Comparison of ENCODE assay signal across 1 cellular context in the genomic region with DNA sequence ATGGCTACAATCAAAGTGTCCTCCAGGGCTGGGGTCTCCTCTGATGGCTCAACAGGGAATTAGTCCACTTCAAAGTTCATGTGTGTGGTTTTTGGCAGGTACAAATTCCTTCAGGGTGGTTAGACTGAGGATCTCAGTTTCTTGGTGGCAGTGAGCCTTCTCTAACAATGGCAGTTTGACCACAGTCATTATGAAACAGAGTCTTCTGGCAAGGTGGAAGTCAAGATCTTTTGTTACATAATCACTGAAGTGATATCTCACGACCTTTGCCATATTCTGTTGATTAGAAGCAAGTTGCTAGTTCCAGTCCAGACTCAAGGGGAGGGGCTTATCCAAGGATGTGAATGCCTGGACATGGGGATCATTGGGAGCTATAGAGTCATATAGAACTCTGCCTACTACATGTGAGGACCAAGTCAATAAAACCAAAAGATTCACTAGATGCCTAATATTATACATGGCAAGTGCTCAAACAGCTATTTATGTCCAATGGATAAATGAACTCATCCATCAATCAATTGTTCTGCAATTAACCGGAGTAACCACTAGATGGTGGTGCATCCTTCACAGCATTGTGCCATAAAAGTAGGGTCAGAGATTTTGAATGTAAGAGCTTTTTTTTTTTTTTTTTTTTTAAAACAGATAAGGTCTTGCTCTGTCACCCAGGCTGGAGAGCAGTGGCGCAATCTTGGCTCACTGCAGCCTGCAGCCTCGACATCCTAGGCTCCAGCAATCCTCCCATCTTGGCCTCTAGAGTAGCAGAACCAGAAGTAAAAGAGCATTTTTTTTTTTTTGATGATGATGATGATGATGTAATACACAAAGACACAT.
TF ChIP-seq lines count a peak whose summit lies in the region.

No MANE protein-coding gene starts in this region.

TF ChIP-seq in K562, 482 proteins besides CTCF, POLR2A, EP300 and RAD21 (continued from another document and continues in another):
- TF ChIP-seq, protein P1, sequence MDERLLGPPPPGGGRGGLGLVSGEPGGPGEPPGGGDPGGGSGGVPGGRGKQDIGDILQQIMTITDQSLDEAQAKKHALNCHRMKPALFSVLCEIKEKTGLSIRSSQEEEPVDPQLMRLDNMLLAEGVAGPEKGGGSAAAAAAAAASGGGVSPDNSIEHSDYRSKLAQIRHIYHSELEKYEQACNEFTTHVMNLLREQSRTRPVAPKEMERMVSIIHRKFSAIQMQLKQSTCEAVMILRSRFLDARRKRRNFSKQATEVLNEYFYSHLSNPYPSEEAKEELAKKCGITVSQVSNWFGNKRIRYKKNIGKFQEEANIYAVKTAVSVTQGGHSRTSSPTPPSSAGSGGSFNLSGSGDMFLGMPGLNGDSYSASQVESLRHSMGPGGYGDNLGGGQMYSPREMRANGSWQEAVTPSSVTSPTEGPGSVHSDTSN (CRISPR knock-in tag; IDR thresholded peaks at IDR 0.05; ENCODE audit: low read depth) = no peak
- TF ChIP-seq, protein P1 (tag; conservative IDR thresholded peaks at IDR 0.05; ENCODE audit: low read depth) = peak; percentile 77
- TF ChIP-seq, protein P2, sequence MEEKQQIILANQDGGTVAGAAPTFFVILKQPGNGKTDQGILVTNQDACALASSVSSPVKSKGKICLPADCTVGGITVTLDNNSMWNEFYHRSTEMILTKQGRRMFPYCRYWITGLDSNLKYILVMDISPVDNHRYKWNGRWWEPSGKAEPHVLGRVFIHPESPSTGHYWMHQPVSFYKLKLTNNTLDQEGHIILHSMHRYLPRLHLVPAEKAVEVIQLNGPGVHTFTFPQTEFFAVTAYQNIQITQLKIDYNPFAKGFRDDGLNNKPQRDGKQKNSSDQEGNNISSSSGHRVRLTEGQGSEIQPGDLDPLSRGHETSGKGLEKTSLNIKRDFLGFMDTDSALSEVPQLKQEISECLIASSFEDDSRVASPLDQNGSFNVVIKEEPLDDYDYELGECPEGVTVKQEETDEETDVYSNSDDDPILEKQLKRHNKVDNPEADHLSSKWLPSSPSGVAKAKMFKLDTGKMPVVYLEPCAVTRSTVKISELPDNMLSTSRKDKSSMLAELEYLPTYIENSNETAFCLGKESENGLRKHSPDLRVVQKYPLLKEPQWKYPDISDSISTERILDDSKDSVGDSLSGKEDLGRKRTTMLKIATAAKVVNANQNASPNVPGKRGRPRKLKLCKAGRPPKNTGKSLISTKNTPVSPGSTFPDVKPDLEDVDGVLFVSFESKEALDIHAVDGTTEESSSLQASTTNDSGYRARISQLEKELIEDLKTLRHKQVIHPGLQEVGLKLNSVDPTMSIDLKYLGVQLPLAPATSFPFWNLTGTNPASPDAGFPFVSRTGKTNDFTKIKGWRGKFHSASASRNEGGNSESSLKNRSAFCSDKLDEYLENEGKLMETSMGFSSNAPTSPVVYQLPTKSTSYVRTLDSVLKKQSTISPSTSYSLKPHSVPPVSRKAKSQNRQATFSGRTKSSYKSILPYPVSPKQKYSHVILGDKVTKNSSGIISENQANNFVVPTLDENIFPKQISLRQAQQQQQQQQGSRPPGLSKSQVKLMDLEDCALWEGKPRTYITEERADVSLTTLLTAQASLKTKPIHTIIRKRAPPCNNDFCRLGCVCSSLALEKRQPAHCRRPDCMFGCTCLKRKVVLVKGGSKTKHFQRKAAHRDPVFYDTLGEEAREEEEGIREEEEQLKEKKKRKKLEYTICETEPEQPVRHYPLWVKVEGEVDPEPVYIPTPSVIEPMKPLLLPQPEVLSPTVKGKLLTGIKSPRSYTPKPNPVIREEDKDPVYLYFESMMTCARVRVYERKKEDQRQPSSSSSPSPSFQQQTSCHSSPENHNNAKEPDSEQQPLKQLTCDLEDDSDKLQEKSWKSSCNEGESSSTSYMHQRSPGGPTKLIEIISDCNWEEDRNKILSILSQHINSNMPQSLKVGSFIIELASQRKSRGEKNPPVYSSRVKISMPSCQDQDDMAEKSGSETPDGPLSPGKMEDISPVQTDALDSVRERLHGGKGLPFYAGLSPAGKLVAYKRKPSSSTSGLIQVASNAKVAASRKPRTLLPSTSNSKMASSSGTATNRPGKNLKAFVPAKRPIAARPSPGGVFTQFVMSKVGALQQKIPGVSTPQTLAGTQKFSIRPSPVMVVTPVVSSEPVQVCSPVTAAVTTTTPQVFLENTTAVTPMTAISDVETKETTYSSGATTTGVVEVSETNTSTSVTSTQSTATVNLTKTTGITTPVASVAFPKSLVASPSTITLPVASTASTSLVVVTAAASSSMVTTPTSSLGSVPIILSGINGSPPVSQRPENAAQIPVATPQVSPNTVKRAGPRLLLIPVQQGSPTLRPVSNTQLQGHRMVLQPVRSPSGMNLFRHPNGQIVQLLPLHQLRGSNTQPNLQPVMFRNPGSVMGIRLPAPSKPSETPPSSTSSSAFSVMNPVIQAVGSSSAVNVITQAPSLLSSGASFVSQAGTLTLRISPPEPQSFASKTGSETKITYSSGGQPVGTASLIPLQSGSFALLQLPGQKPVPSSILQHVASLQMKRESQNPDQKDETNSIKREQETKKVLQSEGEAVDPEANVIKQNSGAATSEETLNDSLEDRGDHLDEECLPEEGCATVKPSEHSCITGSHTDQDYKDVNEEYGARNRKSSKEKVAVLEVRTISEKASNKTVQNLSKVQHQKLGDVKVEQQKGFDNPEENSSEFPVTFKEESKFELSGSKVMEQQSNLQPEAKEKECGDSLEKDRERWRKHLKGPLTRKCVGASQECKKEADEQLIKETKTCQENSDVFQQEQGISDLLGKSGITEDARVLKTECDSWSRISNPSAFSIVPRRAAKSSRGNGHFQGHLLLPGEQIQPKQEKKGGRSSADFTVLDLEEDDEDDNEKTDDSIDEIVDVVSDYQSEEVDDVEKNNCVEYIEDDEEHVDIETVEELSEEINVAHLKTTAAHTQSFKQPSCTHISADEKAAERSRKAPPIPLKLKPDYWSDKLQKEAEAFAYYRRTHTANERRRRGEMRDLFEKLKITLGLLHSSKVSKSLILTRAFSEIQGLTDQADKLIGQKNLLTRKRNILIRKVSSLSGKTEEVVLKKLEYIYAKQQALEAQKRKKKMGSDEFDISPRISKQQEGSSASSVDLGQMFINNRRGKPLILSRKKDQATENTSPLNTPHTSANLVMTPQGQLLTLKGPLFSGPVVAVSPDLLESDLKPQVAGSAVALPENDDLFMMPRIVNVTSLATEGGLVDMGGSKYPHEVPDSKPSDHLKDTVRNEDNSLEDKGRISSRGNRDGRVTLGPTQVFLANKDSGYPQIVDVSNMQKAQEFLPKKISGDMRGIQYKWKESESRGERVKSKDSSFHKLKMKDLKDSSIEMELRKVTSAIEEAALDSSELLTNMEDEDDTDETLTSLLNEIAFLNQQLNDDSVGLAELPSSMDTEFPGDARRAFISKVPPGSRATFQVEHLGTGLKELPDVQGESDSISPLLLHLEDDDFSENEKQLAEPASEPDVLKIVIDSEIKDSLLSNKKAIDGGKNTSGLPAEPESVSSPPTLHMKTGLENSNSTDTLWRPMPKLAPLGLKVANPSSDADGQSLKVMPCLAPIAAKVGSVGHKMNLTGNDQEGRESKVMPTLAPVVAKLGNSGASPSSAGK (IDR thresholded peaks at IDR 0.05) = no peak
- no peak for TF ChIP-seq ZFPM2 (CRISPR knock-in tag; IDR thresholded peaks at IDR 0.05)
- TF ChIP-seq POLR2H (tag; IDR thresholded peaks at IDR 0.05; ENCODE audit: low read depth) = no peak
- no peak for TF ChIP-seq ZNF347 (CRISPR knock-in tag; IDR thresholded peaks at IDR 0.05; ENCODE audit: low read depth)
- TF ChIP-seq EGR1 (conservative IDR thresholded peaks at IDR 0.05) = no peak
- peak; percentile 98 for TF ChIP-seq CEBPB (tag; IDR thresholded peaks at IDR 0.05)
- TF ChIP-seq, protein P3, sequence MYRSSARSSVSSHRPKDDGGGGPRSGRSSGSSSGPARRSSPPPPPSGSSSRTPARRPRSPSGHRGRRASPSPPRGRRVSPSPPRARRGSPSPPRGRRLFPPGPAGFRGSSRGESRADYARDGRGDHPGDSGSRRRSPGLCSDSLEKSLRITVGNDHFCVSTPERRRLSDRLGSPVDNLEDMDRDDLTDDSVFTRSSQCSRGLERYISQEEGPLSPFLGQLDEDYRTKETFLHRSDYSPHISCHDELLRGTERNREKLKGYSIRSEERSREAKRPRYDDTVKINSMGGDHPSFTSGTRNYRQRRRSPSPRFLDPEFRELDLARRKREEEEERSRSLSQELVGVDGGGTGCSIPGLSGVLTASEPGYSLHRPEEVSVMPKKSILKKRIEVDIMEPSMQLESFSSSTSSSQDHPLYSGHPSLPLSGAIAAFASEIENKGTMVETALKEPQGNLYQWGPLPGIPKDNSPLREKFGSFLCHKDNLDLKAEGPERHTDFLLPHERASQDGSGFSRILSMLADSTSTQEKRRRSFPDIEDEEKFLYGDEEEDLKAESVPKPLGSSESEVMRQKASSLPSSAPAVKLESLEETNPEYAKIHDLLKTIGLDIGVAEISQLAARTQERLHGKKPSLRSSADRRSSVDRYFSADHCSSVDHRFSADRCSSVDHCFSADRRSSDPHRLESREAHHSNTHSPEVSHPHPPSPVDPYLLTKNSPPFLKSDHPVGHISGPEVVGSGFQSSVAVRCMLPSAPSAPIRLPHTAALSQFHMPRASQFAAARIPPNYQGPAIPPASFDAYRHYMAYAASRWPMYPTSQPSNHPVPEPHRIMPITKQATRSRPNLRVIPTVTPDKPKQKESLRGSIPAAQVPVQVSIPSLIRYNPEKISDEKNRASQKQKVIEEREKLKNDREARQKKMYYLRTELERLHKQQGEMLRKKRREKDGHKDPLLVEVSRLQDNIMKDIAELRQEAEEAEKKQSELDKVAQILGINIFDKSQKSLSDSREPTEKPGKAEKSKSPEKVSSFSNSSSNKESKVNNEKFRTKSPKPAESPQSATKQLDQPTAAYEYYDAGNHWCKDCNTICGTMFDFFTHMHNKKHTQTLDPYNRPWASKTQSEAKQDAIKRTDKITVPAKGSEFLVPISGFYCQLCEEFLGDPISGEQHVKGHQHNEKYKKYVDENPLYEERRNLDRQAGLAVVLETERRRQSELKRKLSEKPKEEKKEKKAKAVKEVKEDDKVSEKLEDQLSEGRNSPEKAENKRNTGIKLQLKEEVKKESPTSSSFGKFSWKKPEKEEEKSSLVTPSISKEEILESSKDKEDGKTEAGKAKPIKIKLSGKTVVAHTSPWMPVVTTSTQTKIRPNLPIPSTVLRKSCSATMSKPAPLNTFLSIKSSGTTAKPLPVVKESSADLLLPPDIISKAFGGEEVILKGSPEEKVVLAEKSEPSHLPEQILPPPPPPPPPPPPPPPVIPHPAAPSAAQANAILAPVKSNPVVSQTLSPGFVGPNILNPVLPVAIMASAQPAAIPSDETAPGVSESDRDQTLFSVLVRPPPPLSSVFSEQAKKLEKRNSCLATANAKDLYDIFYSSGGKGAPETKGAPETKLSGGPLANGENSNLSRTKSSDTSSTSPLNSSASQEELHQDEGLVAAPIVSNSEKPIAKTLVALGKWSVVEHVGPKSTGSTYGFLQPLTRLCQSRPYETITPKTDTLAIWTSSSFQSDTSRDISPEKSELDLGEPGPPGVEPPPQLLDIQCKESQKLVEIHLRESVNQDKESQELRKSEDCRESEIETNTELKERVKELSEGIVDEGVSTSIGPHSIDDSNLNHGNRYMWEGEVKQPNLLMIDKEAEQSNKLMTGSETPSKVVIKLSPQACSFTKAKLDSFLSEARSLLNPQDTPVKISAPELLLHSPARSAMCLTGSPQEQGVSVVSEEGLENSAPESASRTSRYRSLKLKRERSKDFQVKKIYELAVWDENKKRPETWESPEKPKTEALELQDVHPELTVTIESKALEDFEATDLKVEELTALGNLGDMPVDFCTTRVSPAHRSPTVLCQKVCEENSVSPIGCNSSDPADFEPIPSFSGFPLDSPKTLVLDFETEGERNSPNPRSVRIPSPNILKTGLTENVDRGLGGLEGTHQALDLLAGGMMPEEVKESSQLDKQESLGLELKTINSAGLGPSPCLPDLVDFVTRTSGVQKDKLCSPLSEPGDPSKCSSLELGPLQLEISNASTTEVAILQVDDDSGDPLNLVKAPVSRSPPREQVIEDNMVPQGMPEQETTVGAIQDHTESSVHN (IDR thresholded peaks at IDR 0.05; ENCODE audit: borderline replicate concordance in 1 of 2, low read depth in 1 of 2) = no peak
- no peak for TF ChIP-seq ZNF76 (CRISPR knock-in tag; IDR thresholded peaks at IDR 0.05; ENCODE audit: borderline replicate concordance)
- TF ChIP-seq SMAD4 (CRISPR knock-in tag; conservative IDR thresholded peaks at IDR 0.05) = no peak
- no peak for TF ChIP-seq ZC3H8 (IDR thresholded peaks at IDR 0.05)
- TF ChIP-seq, protein P4, sequence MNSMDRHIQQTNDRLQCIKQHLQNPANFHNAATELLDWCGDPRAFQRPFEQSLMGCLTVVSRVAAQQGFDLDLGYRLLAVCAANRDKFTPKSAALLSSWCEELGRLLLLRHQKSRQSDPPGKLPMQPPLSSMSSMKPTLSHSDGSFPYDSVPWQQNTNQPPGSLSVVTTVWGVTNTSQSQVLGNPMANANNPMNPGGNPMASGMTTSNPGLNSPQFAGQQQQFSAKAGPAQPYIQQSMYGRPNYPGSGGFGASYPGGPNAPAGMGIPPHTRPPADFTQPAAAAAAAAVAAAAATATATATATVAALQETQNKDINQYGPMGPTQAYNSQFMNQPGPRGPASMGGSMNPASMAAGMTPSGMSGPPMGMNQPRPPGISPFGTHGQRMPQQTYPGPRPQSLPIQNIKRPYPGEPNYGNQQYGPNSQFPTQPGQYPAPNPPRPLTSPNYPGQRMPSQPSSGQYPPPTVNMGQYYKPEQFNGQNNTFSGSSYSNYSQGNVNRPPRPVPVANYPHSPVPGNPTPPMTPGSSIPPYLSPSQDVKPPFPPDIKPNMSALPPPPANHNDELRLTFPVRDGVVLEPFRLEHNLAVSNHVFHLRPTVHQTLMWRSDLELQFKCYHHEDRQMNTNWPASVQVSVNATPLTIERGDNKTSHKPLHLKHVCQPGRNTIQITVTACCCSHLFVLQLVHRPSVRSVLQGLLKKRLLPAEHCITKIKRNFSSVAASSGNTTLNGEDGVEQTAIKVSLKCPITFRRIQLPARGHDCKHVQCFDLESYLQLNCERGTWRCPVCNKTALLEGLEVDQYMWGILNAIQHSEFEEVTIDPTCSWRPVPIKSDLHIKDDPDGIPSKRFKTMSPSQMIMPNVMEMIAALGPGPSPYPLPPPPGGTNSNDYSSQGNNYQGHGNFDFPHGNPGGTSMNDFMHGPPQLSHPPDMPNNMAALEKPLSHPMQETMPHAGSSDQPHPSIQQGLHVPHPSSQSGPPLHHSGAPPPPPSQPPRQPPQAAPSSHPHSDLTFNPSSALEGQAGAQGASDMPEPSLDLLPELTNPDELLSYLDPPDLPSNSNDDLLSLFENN (IDR thresholded peaks at IDR 0.05; ENCODE audit: low read depth in 2 of 2, low read length in 2 of 2) = no peak
- no peak for TF ChIP-seq ARHGAP35 (IDR thresholded peaks at IDR 0.05; ENCODE audit: partially characterized antibody)
- TF ChIP-seq ZNF311 (CRISPR knock-in tag; IDR thresholded peaks at IDR 0.05) = no peak
- TF ChIP-seq ARNT (IDR thresholded peaks at IDR 0.05) = no peak
- no peak for TF ChIP-seq ZKSCAN1 (IDR thresholded peaks at IDR 0.05; ENCODE audit: low read depth, low read length)
- peak in 1 of 2 experiments; percentile 58; a peak in 2 of 4 replicates for TF ChIP-seq TRIM24 (IDR thresholded peaks at IDR 0.05)
- TF ChIP-seq NFIC (IDR thresholded peaks at IDR 0.05) = no peak
- no peak; the same call in 1 of the 2 replicates for TF ChIP-seq DPF2 (IDR thresholded peaks at IDR 0.05)
- TF ChIP-seq ZNF707 (CRISPR knock-in tag; conservative IDR thresholded peaks at IDR 0.05) = 0 out of 2 replicates have a peak, but pooled peaks have one; percentile 6
- no peak for TF ChIP-seq ZNF316 (IDR thresholded peaks at IDR 0.05)
- no peak for TF ChIP-seq FIP1L1 (IDR thresholded peaks at IDR 0.05; ENCODE audit: low read depth, low read length, poor library complexity, severe bottlenecking)
- no peak for TF ChIP-seq DMBX1 (CRISPR knock-in tag; IDR thresholded peaks at IDR 0.05; ENCODE audit: borderline replicate concordance)
- TF ChIP-seq CBX2 (IDR thresholded peaks at IDR 0.05; ENCODE audit: insufficient read depth, low read length, poor library complexity, severe bottlenecking) = no peak
